ENCODE assay signal across 8 cellular contexts in the genomic region with DNA sequence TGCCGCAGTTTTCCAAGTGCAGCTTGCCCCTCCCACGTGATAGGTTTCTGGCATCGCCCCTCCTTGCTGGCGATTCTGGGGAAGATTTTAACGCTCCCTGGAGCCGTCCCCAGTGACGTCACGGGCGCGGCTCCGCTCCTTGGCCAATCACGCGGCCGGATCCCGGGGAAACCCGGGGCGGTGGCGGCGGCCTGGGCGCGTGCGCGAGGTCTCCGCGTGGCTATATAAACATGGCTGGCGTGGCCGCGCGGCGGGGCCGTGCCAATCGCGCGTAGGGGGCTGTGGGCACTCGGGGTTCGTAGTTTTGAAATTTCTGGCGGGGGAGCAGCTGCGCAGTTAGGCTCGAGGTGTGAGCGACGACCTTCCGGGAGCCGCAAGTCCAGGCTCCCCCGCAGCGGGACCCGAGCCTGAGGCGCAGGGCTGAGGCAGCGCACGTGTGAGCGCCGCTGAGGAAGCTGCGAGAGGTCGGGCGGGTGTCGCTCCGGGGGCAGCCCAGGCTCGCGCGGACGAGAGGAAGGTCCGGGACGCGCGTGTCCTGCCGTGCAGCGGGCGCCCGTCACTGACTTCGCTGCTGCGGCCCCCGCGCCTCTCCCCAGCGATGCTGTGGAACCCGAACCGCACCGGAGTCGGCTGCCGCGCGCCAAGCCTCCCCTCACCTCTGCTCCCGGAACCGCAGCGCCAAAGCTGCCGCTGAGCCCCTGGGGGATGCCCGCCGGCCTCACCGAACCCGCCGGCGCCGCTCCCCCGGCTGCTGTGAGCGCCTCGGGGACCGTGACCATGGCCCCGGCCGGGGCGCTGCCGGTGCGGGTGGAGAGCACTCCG.
A peak's percentile ranks its signal among the peaks of the same experiment; 100 is the strongest.
DNase-seq lines count a peak whose midpoint lies in the region; ATAC-seq and TF ChIP-seq lines count a peak whose summit lies in the region.

TAF4B (plus strand) TSS at position 217 of the 822 bp plus-strand sequence; CDS start at position 706, 489 bp downstream.

- H3K27me3 ChIP-seq in HL-60 (ENCODE audit: insufficient read depth, poor library complexity, severe bottlenecking): no peaks in the 10 kb centered on the region
- H3K27me3 ChIP-seq in effector memory CD4-positive, alpha-beta T cell (replicated peaks; ENCODE audit: control insufficient read depth, insufficient read depth, low read length, poor library complexity, severe bottlenecking): no peaks in the 10 kb centered on the region

- H3K27ac ChIP-seq in HL-60 (replicated peaks): peak within 1 kb of the TSS; percentile 91
- peak within 1 kb of the TSS; percentile 79 for H3K27ac ChIP-seq in effector memory CD4-positive, alpha-beta T cell (ENCODE audit: insufficient read depth, low read length, poor library complexity, severe bottlenecking)

- peak within 1 kb of the TSS; percentile 97 for H3K4me3 ChIP-seq in HL-60 (replicated peaks; ENCODE audit: insufficient read depth, low read length)
- H3K4me3 ChIP-seq in effector memory CD4-positive, alpha-beta T cell (ENCODE audit: insufficient read depth, low read depth, low read length, poor library complexity, severe bottlenecking): peak within 1 kb of the TSS; percentile 83

- H3K9me3 ChIP-seq in effector memory CD4-positive, alpha-beta T cell (ENCODE audit: control insufficient read depth, low read length): no peaks in the 10 kb centered on the region

- peaks cover 5% of the 10 kb centered on the region for H3K4me1 ChIP-seq in effector memory CD4-positive, alpha-beta T cell (ENCODE audit: control insufficient read depth, insufficient read depth, low read length, poor library complexity, severe bottlenecking)

- TF ChIP-seq CTCF in HL-60 (IDR thresholded peaks at IDR 0.05; ENCODE audit: insufficient read depth, low read length): no peak

- H3K36me3 ChIP-seq in effector memory CD4-positive, alpha-beta T cell (ENCODE audit: control insufficient read depth, insufficient read depth, low read length): no peaks in the 10 kb centered on the region

- ATAC-seq in GM19463 (IDR thresholded peaks at IDR 0.05; ENCODE audit: unreplicated experiment): peak; percentile 89

- DNase-seq in CMK (ENCODE audit: low read depth): peak; percentile 84
- DNase-seq in HL-60 (ENCODE audit: low read depth in 1 of 2, low spot score in 1 of 2): peak; percentile 92 to 96
- DNase-seq in NK-92 treated with Interleukin-12 subunit alpha and Interleukin-12 subunit beta, amount 100 ng/mL, for 24 hours (lab: John Stamatoyannopoulos, UW): peak; percentile 84
- DNase-seq in activated CD8-positive, alpha-beta memory T cell treated with anti-CD3 and anti-CD28 coated beads for 24 hours: peak; percentile 98
- DNase-seq in effector memory CD4-positive, alpha-beta T cell: peak; percentile 84 to 90 (median 88)
- peak; percentile 96 for DNase-seq in medulla oblongata (ENCODE audit: extremely low spot score)
- peak; percentile 90 to 93 (median 91) for DNase-seq in stimulated activated CD4-positive, alpha-beta T cell treated with anti-CD3 and anti-CD28 coated beads, TNF-alpha, amount 100 ng/mL, for 48 hours (ENCODE audit: low read depth in 3 of 3)

Comparison
In these comparisons a context has a peak if more than half of its experiments do, and no peak if none do; other contexts are left out.
1. Peak in every context shown above with its lines: DNase-seq, ATAC-seq, H3K4me3 ChIP-seq and H3K27ac ChIP-seq.